ENCODE assay signal across 10 cellular contexts in the genomic region with DNA sequence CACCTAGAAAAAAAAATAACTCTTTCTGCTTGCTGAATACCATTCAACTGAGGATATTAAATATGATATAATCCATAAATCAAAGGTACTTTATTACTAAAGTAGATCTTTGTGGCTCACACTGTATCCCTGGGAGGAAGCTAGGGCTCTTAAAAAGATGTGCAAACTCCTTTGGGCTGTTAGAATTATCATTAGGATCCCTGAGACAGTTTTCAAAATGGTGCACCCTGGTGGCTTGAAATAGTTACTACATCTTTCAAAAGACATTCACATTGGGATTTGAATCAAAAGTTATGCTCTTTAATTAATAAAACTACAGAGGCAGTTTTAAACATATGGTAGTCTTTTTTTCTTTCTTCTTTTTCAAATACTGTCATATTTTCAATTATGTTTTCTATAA.
DNase-seq lines count a peak whose midpoint lies in the region; TF ChIP-seq lines count a peak whose summit lies in the region.
"Had no signal": no experiment of that assay in that cellular context is flagged by ENCODE, and none has a peak within 500 bp of the region (broad histone marks: within the 10 kb centered on the region; RNA-seq: fewer than 3 reads in every experiment).

No MANE protein-coding gene starts in this region.

- peaks cover 4% of the 10 kb centered on the region for H3K4me1 Mint-ChIP-seq in neural crest cell

- no peak overlapping the region for H3K4me3 ChIP-seq in brain microvascular endothelial cell (ENCODE audit: low read depth, low read length)

- no peak overlapping the region for H3K4me3 Mint-ChIP-seq in neural crest cell

- no peaks in the 10 kb centered on the region for H3K36me3 Mint-ChIP-seq in neural crest cell (ENCODE audit: low read depth)

- peak; percentile 27 for TF ChIP-seq CTCF in brain microvascular endothelial cell (IDR thresholded peaks at IDR 0.05; ENCODE audit: low read depth, low read length, missing control alignments)
- TF ChIP-seq CTCF in neural crest cell (conservative IDR thresholded peaks at IDR 0.05) = peak; percentile 63

- no peaks in the 10 kb centered on the region for H3K36me3 ChIP-seq in brain microvascular endothelial cell (replicated peaks)

- H3K27ac ChIP-seq in brain microvascular endothelial cell = no peak overlapping the region

- peaks cover 4% of the 10 kb centered on the region for H3K9me3 Mint-ChIP-seq in neural crest cell

- in situ Hi-C loops in brain microvascular endothelial cell (cut with HindIII; ENCODE audit: low pct_ligation_motif_present, low sequenced_read_pairs) = no loop called here

- DNase-seq in DMS53 (lab: John Stamatoyannopoulos, UW) (peak; percentile 27), DMS53 treated with DMSO at 0.1 percent for 48 hours (lab: John Stamatoyannopoulos, UW; ENCODE audit: unreplicated experiment) (no peak), LHCN-M2 (ENCODE audit: low read depth) (peak; percentile 11), brain microvascular endothelial cell (no peak), neural crest cell (ENCODE audit: low read depth, low spot score) (no peak), NCI-H774 (lab: John Stamatoyannopoulos, UW) (no peak), NCI-H345 treated with DMSO at 0.1 percent for 48 hours (lab: John Stamatoyannopoulos, UW; ENCODE audit: unreplicated experiment) (no peak), activated gamma-delta T cell (lab: John Stamatoyannopoulos, UW) (no peak)
- DNase-seq: activated gamma-delta T cell treated with Interleukin-2 at 50 U/mL for 16 hours; effector memory CD4-positive, alpha-beta T cell had no signal

- no peaks in the 10 kb centered on the region for H3K27me3 ChIP-seq in brain microvascular endothelial cell (replicated peaks)

- H3K27me3 Mint-ChIP-seq in neural crest cell (ENCODE audit: low read depth) = no peaks in the 10 kb centered on the region

- no peak overlapping the region for H3K27ac Mint-ChIP-seq in neural crest cell (ENCODE audit: unreplicated experiment)

Comparison
In these comparisons a context has a peak if more than half of its experiments do, and no peak if none do; other contexts are left out.
1. DNase-seq: peak in DMS53 (single experiment) and LHCN-M2 (single experiment); none in DMS53 treated with DMSO at 0.1 percent for 48 hours (single experiment), brain microvascular endothelial cell (single experiment), neural crest cell (single experiment), NCI-H774 (single experiment), NCI-H345 treated with DMSO at 0.1 percent for 48 hours (single experiment) and activated gamma-delta T cell (single experiment).